In genomic region chr18:9949861-9950260, GRCh38 we compare ENCODE assay signal across 33 cellular contexts.
"Had no signal": no experiment of that assay in that cellular context is flagged by ENCODE, and none has a peak within 500 bp of the region (broad histone marks: within the 10 kb centered on the region; RNA-seq: fewer than 3 reads in every experiment).

No MANE protein-coding gene starts in this region.

- H3K9ac ChIP-seq: SK-N-SH had no signal

- H3K27me3 Mint-ChIP-seq: activated B cell treated with CpG ODN at 0.5 μM for 24 hours; activated CD4-positive, alpha-beta T cell treated with anti-CD3 and anti-CD28 coated beads for 36 hours; activated naive CD4-positive, alpha-beta T cell treated with anti-CD3 and anti-CD28 coated beads, Interleukin-2, amount 50 U/mL, for 24 hours; activated naive CD8-positive, alpha-beta T cell treated with anti-CD3 and anti-CD28 coated beads, Interleukin-2, amount 50 U/mL, for 24 hours; activated T-helper 17 cell treated with anti-CD3 and anti-CD28 coated beads, Interleukin-2, amount 50 U/mL, for 72 hours; progenitor cell of endocrine pancreas; stimulated activated naive B cell treated with anti-CD40 and anti-IgM and Interleukin-4, amounts not matched to agents 10 μg/mL and 1 μg/mL and 100 μg/mL, for 72 hours had no signal

- H3K27ac Mint-ChIP-seq: activated B cell treated with CpG ODN at 0.5 μM for 24 hours; activated CD4-positive, alpha-beta T cell treated with anti-CD3 and anti-CD28 coated beads for 36 hours; activated CD8-positive, alpha-beta T cell treated with anti-CD3 and anti-CD28 coated beads, Interleukin-2, amount 10 ng/mL, durations not matched to agents 7 days and 5 days; activated naive CD4-positive, alpha-beta T cell treated with anti-CD3 and anti-CD28 coated beads, Interleukin-2, amount 50 U/mL, for 24 hours; activated naive CD8-positive, alpha-beta T cell treated with anti-CD3 and anti-CD28 coated beads, Interleukin-2, amount 50 U/mL, for 24 hours; activated T-helper 17 cell treated with anti-CD3 and anti-CD28 coated beads, Interleukin-2, amount 50 U/mL, for 72 hours; nephron; progenitor cell of endocrine pancreas; stimulated activated naive B cell treated with anti-CD40 and anti-IgM and Interleukin-4, amounts not matched to agents 10 μg/mL and 1 μg/mL and 100 μg/mL, for 72 hours; T-helper 1 cell treated with Interleukin-12 subunit alpha and Interleukin-12 subunit beta and Interleukin-4 antibody, amounts not matched to agents 30 μg/mL and 1 μg/mL, for 36 hours had no signal

- H3K36me3 ChIP-seq: colonic mucosa, ovary had no signal

- H3K4me3 Mint-ChIP-seq: activated B cell treated with CpG ODN at 0.5 μM for 24 hours; activated CD4-positive, alpha-beta T cell treated with anti-CD3 and anti-CD28 coated beads for 36 hours; activated CD8-positive, alpha-beta T cell treated with anti-CD3 and anti-CD28 coated beads, Interleukin-2, amount 10 ng/mL, durations not matched to agents 7 days and 5 days; activated naive CD4-positive, alpha-beta T cell treated with anti-CD3 and anti-CD28 coated beads, Interleukin-2, amount 50 U/mL, for 24 hours; activated naive CD8-positive, alpha-beta T cell treated with anti-CD3 and anti-CD28 coated beads, Interleukin-2, amount 50 U/mL, for 24 hours; activated T-helper 17 cell treated with anti-CD3 and anti-CD28 coated beads, Interleukin-2, amount 50 U/mL, for 72 hours; nephron; stimulated activated naive B cell treated with anti-CD40 and anti-IgM and Interleukin-4, amounts not matched to agents 10 μg/mL and 1 μg/mL and 100 μg/mL, for 72 hours; T-helper 1 cell treated with Interleukin-12 subunit alpha and Interleukin-12 subunit beta and Interleukin-4 antibody, amounts not matched to agents 30 μg/mL and 1 μg/mL, for 36 hours had no signal

- H3K4me3 ChIP-seq: colonic mucosa, esophagus squamous epithelium, lung, mucosa of descending colon, ovary, skin epidermis, stomach, suprapubic skin, tibial artery had no signal

- H3K27me3 ChIP-seq: colonic mucosa, esophagus squamous epithelium, ovary, stomach, suprapubic skin, tibial artery had no signal

- FAIRE-seq: endometrium, frontal cortex, keratinocyte had no signal

- H3K4me1 ChIP-seq: colonic mucosa had no signal

- ATAC-seq: activated CD4-positive, alpha-beta T cell treated with anti-CD3 and anti-CD28 coated beads for 36 hours; activated CD8-positive, alpha-beta T cell treated with anti-CD3 and anti-CD28 coated beads, Interleukin-2, amount 10 ng/mL, durations not matched to agents 7 days and 5 days; activated naive CD8-positive, alpha-beta T cell treated with anti-CD3 and anti-CD28 coated beads, Interleukin-2, amount 50 U/mL, for 24 hours; activated T-helper 17 cell treated with anti-CD3 and anti-CD28 coated beads, Interleukin-2, amount 50 U/mL, for 72 hours; left cardiac atrium; mucosa of descending colon; sciatic nerve; stimulated activated naive B cell treated with anti-CD40 and anti-IgM and Interleukin-4, amounts not matched to agents 10 μg/mL and 1 μg/mL and 100 μg/mL, for 72 hours had no signal

- H3K27ac ChIP-seq: colonic mucosa, epithelial cell of prostate, ovary, skin epidermis, suprapubic skin, tibial artery had no signal

- H3K9me3 Mint-ChIP-seq: activated B cell treated with CpG ODN at 0.5 μM for 24 hours; activated naive CD4-positive, alpha-beta T cell treated with anti-CD3 and anti-CD28 coated beads, Interleukin-2, amount 50 U/mL, for 24 hours; activated naive CD8-positive, alpha-beta T cell treated with anti-CD3 and anti-CD28 coated beads, Interleukin-2, amount 50 U/mL, for 24 hours; activated T-helper 17 cell treated with anti-CD3 and anti-CD28 coated beads, Interleukin-2, amount 50 U/mL, for 72 hours; nephron; stimulated activated naive B cell treated with anti-CD40 and anti-IgM and Interleukin-4, amounts not matched to agents 10 μg/mL and 1 μg/mL and 100 μg/mL, for 72 hours; T-helper 1 cell treated with Interleukin-12 subunit alpha and Interleukin-12 subunit beta and Interleukin-4 antibody, amounts not matched to agents 30 μg/mL and 1 μg/mL, for 36 hours had no signal

- DNase-seq: activated B cell treated with CpG ODN at 0.5 μM for 24 hours; activated CD4-positive, alpha-beta T cell treated with anti-CD3 and anti-CD28 coated beads for 36 hours; activated CD8-positive, alpha-beta T cell treated with anti-CD3 and anti-CD28 coated beads, Interleukin-2, amount 10 ng/mL, durations not matched to agents 7 days and 5 days; activated gamma-delta T cell treated with Interleukin-2 at 50 U/mL for 16 hours; activated naive CD8-positive, alpha-beta T cell treated with anti-CD3 and anti-CD28 coated beads, Interleukin-2, amount 50 U/mL, for 24 hours; activated T-cell treated with anti-CD3 and anti-CD28 coated beads for 4 hours; colonic mucosa; effector CD8-positive, alpha-beta T cell; esophagus squamous epithelium; left cardiac atrium; mesendoderm; mucosa of descending colon; ovary; SK-N-SH; stimulated activated CD4-positive, alpha-beta T cell treated with anti-CD3 and anti-CD28 coated beads, Interleukin-1b, Interleukin-23, amount 100 ng/mL, for 48 hours; stimulated activated naive B cell treated with anti-CD40 and anti-IgM and Interleukin-4, amounts not matched to agents 10 μg/mL and 1 μg/mL and 100 μg/mL, for 72 hours; stomach; SW 1271; T1000; tibial artery had no signal

- H3K4me1 Mint-ChIP-seq: activated CD4-positive, alpha-beta T cell treated with anti-CD3 and anti-CD28 coated beads for 36 hours; activated T-helper 17 cell treated with anti-CD3 and anti-CD28 coated beads, Interleukin-2, amount 50 U/mL, for 72 hours had no signal

- H3K4me2 ChIP-seq: SK-N-SH had no signal

- H3K9me3 ChIP-seq: colonic mucosa, esophagus squamous epithelium, mucosa of descending colon, ovary, SK-N-SH, stomach, suprapubic skin, tibial artery had no signal
